20 cellular contexts compared by ENCODE assay signal in the genomic region with DNA sequence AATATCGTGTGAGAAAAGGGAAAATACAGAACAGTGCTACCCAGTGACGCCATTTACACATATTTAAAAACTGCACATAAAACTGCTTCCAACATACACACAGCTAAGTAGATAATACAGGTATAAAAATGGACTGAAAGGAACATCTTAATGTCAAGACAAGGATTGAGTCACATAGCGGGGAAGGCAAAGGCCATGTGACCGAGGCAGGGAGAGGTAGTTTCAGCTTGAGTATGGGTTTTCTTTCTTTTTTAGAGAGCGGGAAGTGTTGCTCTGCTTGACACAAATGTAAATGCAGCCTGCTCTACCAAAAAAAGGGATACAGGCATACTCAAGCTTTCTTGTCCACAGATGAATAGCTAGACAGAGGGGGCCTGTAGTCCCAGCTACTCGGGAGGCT. TPM values are rescaled to one million over a fixed set of nuclear protein-coding genes. Genes with fewer than 3 reads are reported as not detected.
DNase-seq lines count a peak whose midpoint lies in the region; ATAC-seq and TF ChIP-seq lines count a peak whose summit lies in the region.
"Had no signal": no experiment of that assay in that cellular context is flagged by ENCODE, and none has a peak within 500 bp of the region (broad histone marks: within the 10 kb centered on the region; RNA-seq: fewer than 3 reads in every experiment).

No MANE protein-coding gene starts in this region.

- H3K4me3 Mint-ChIP-seq in IgD-negative memory B cell = peak overlapping the region; percentile 26 to 61 (median 44)
- H3K4me3 Mint-ChIP-seq in WTC11 = no peak overlapping the region
- H3K4me3 Mint-ChIP-seq in stimulated activated memory B cell treated with anti-CD40 and anti-IgM and Interleukin-4, amounts not matched to agents 10 μg/mL and 1 μg/mL and 100 μg/mL, for 72 hours = peak overlapping the region; percentile 0
- no peak overlapping the region for H3K4me3 Mint-ChIP-seq in stimulated activated naive CD8-positive, alpha-beta T cell treated with anti-CD3 and anti-CD28 coated beads, Interleukin-15, amount 100 ng/mL, for 72 hours
- H3K4me3 Mint-ChIP-seq: CD14-positive monocyte; CD4-positive, alpha-beta memory T cell; HFFc6 had no signal

- H3K9me3 Mint-ChIP-seq in IgD-negative memory B cell (peaks cover 3 to 32% (median 8%) of the 10 kb centered on the region in 3 donors), WTC11 (peaks cover 32% of the 10 kb centered on the region)
- H3K9me3 Mint-ChIP-seq in stimulated activated memory B cell treated with anti-CD40 and anti-IgM and Interleukin-4, amounts not matched to agents 10 μg/mL and 1 μg/mL and 100 μg/mL, for 72 hours = peaks cover 15% of the 10 kb centered on the region
- H3K9me3 Mint-ChIP-seq in stimulated activated naive CD8-positive, alpha-beta T cell treated with anti-CD3 and anti-CD28 coated beads, Interleukin-15, amount 100 ng/mL, for 72 hours = peaks cover 0 to 7% of the 10 kb centered on the region in 2 donors

- no peak overlapping the region for H3K4me3 ChIP-seq in GM12865 (ENCODE audit: low read depth, low read length)
- H3K4me3 ChIP-seq: BLaER1 had no signal

- POLR2A ChIA-PET in WTC11 (lab: Charles Lee) = no interaction called here

- H3K27ac Mint-ChIP-seq in IgD-negative memory B cell (peak overlapping the region in 1 of 3 donors; percentile 8), WTC11 (0 out of 2 replicates have a peak overlapping the region, but pooled peaks have one; percentile 41)
- H3K27ac Mint-ChIP-seq in stimulated activated memory B cell treated with anti-CD40 and anti-IgM and Interleukin-4, amounts not matched to agents 10 μg/mL and 1 μg/mL and 100 μg/mL, for 72 hours = no peak overlapping the region
- no peak overlapping the region for H3K27ac Mint-ChIP-seq in stimulated activated naive CD8-positive, alpha-beta T cell treated with anti-CD3 and anti-CD28 coated beads, Interleukin-15, amount 100 ng/mL, for 72 hours
- H3K27ac Mint-ChIP-seq: CD14-positive monocyte; CD4-positive, alpha-beta memory T cell; HFFc6 had no signal

- ATAC-seq in WTC11 (no peak), GM21619 (IDR thresholded peaks at IDR 0.05; ENCODE audit: unreplicated experiment) (no peak)
- peak; percentile 45 for ATAC-seq in stimulated activated memory B cell treated with anti-CD40 and anti-IgM and Interleukin-4, amounts not matched to agents 10 μg/mL and 1 μg/mL and 100 μg/mL, for 72 hours
- no peak for ATAC-seq in stimulated activated naive CD8-positive, alpha-beta T cell treated with anti-CD3 and anti-CD28 coated beads, Interleukin-15, amount 100 ng/mL, for 72 hours
- ATAC-seq: HCT116, HepG2 had no signal

- peaks cover 4 to 22% (median 13%) of the 10 kb centered on the region in 3 donors for H3K4me1 Mint-ChIP-seq in IgD-negative memory B cell
- 0 out of 2 replicates have a peak, but pooled peaks cover 3% of the 10 kb centered on the region for H3K4me1 Mint-ChIP-seq in WTC11
- H3K4me1 Mint-ChIP-seq in stimulated activated memory B cell treated with anti-CD40 and anti-IgM and Interleukin-4, amounts not matched to agents 10 μg/mL and 1 μg/mL and 100 μg/mL, for 72 hours = peaks cover 29% of the 10 kb centered on the region
- no peaks in the 10 kb centered on the region for H3K4me1 Mint-ChIP-seq in stimulated activated naive CD8-positive, alpha-beta T cell treated with anti-CD3 and anti-CD28 coated beads, Interleukin-15, amount 100 ng/mL, for 72 hours
- H3K4me1 Mint-ChIP-seq: CD4-positive, alpha-beta memory T cell had no signal

- H3K36me3 Mint-ChIP-seq in IgD-negative memory B cell (peaks cover 6% of the 10 kb centered on the region), WTC11 (peaks cover 8% of the 10 kb centered on the region)
- H3K36me3 Mint-ChIP-seq in stimulated activated memory B cell treated with anti-CD40 and anti-IgM and Interleukin-4, amounts not matched to agents 10 μg/mL and 1 μg/mL and 100 μg/mL, for 72 hours = peaks cover 17% of the 10 kb centered on the region
- H3K36me3 Mint-ChIP-seq: CD4-positive, alpha-beta memory T cell had no signal

- TF ChIP-seq CTCF in GM12865 (IDR thresholded peaks at IDR 0.05; ENCODE audit: insufficient read depth, low read depth, low read length, missing control alignments) (no peak), WTC11 (IDR thresholded peaks at IDR 0.05) (no peak)

- CTCF ChIA-PET in WTC11 (lab: Charles Lee) = interaction anchor here (0.6 to 1.3 kb wide), 4 partner anchors 24 to 100 kb away, joined by 3 read pairs; no protein-coding TSS in a partner anchor

- peak; percentile 34 for DNase-seq in GM12865 (ENCODE audit: low read depth)
- DNase-seq in WTC11 (ENCODE audit: low spot score) = no peak
- no peak for DNase-seq in HuH-7.5 (ENCODE audit: low spot score)
- DNase-seq in stimulated activated naive CD8-positive, alpha-beta T cell treated with anti-CD3 and anti-CD28 coated beads, Interleukin-15, amount 100 ng/mL, for 72 hours = no peak
- DNase-seq: 8988T; CD4-positive, alpha-beta memory T cell; DMS153; DMS79; GDM1; GOT3; H7; HFFc6 had no signal

- H3K27me3 Mint-ChIP-seq in IgD-negative memory B cell = no peaks in the 10 kb centered on the region
- H3K27me3 Mint-ChIP-seq in WTC11 (ENCODE audit: low read depth) = no peaks in the 10 kb centered on the region
- no peaks in the 10 kb centered on the region for H3K27me3 Mint-ChIP-seq in stimulated activated memory B cell treated with anti-CD40 and anti-IgM and Interleukin-4, amounts not matched to agents 10 μg/mL and 1 μg/mL and 100 μg/mL, for 72 hours
- peaks cover 14% of the 10 kb centered on the region for H3K27me3 Mint-ChIP-seq in stimulated activated naive CD8-positive, alpha-beta T cell treated with anti-CD3 and anti-CD28 coated beads, Interleukin-15, amount 100 ng/mL, for 72 hours

TF ChIP-seq in WTC11, 78 proteins besides CTCF, POLR2A, EP300 and RAD21:
- TF ChIP-seq SP1 (CRISPR knock-in tag; conservative IDR thresholded peaks at IDR 0.05) = no peak
- no peak for TF ChIP-seq FOXP1 (CRISPR knock-in tag; IDR thresholded peaks at IDR 0.05; ENCODE audit: borderline replicate concordance)
- TF ChIP-seq, protein P1, sequence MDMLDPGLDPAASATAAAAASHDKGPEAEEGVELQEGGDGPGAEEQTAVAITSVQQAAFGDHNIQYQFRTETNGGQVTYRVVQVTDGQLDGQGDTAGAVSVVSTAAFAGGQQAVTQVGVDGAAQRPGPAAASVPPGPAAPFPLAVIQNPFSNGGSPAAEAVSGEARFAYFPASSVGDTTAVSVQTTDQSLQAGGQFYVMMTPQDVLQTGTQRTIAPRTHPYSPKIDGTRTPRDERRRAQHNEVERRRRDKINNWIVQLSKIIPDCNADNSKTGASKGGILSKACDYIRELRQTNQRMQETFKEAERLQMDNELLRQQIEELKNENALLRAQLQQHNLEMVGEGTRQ (CRISPR knock-in tag; IDR thresholded peaks at IDR 0.05) = 0 out of 2 replicates have a peak, but pooled peaks have one; percentile 14

RNA-seq across cellular contexts. Expression of a gene that starts 46.5 kb away (rescaled TPM):
- 2.2 TPM for polyA plus RNA-seq in IgD-negative memory B cell
- 0.05 to 0.07 TPM (median 0.05 TPM) in 3 replicates for total RNA-seq in WTC11 (2021)
- total RNA-seq: A673, HFFc6 had no signal
- polyA plus RNA-seq: CD14-positive monocyte had no signal

Comparison
In these comparisons a context has a peak if more than half of its experiments do, and no peak if none do; other contexts are left out.
1. H3K4me3 Mint-ChIP-seq: peak in IgD-negative memory B cell (4 of 4) and stimulated activated memory B cell treated with anti-CD40 and anti-IgM and Interleukin-4, amounts not matched to agents 10 μg/mL and 1 μg/mL and 100 μg/mL, for 72 hours (single experiment); none in WTC11 (single experiment) and stimulated activated naive CD8-positive, alpha-beta T cell treated with anti-CD3 and anti-CD28 coated beads, Interleukin-15, amount 100 ng/mL, for 72 hours (0 of 2).